1 cellular context compared by ENCODE assay signal in genomic region chr6:149364558-149364957, GRCh38.
TF ChIP-seq lines count a peak whose summit lies in the region.

No MANE protein-coding gene starts in this region.

TF ChIP-seq in HepG2, 621 proteins besides CTCF, POLR2A, EP300 and RAD21 (continued from another document):
- TF ChIP-seq ZNF512B (CRISPR knock-in tag; IDR thresholded peaks at IDR 0.05; ENCODE audit: borderline replicate concordance) (no peak), NR2F2 (IDR thresholded peaks at IDR 0.05; ENCODE audit: borderline replicate concordance, low read depth) (no peak), ZNF75D (CRISPR knock-in tag; IDR thresholded peaks at IDR 0.05; ENCODE audit: borderline replicate concordance) (no peak)
- TF ChIP-seq, protein P1, sequence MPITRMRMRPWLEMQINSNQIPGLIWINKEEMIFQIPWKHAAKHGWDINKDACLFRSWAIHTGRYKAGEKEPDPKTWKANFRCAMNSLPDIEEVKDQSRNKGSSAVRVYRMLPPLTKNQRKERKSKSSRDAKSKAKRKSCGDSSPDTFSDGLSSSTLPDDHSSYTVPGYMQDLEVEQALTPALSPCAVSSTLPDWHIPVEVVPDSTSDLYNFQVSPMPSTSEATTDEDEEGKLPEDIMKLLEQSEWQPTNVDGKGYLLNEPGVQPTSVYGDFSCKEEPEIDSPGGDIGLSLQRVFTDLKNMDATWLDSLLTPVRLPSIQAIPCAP (CRISPR knock-in tag; IDR thresholded peaks at IDR 0.05; ENCODE audit: low read depth): no peak
